Comparison of ENCODE assay signal across 9 cellular contexts in genomic region chr5:6583049-6583880, GRCh38. TPM values are rescaled to one million over a fixed set of nuclear protein-coding genes. Genes with fewer than 3 reads are reported as not detected.
DNase-seq lines count a peak whose midpoint lies in the region; ATAC-seq, FAIRE-seq and TF ChIP-seq lines count a peak whose summit lies in the region.
"Had no signal": no experiment of that assay in that cellular context is flagged by ENCODE, and none has a peak within 500 bp of the region (broad histone marks: within the 10 kb centered on the region; RNA-seq: fewer than 3 reads in every experiment).

No MANE protein-coding gene starts in this region.

- H3K4me1 ChIP-seq in HUES48 (ENCODE audit: control insufficient read depth, insufficient read depth, low read length) = peaks cover 11% of the 10 kb centered on the region
- H3K4me1 ChIP-seq in GM12878 (ENCODE audit: control insufficient read depth, insufficient read depth, low read length) = no peaks in the 10 kb centered on the region
- H3K4me1 ChIP-seq: SJSA1 had no signal

- RAD21 ChIA-PET in GM12878 (lab: Charles Lee; ENCODE audit: unreplicated experiment) = no interaction called here

- peaks cover 0 to 3% of the 10 kb centered on the region in 2 donors for H3K36me3 Mint-ChIP-seq in stimulated activated naive B cell treated with anti-CD40 and anti-IgM and Interleukin-4, amounts not matched to agents 10 μg/mL and 1 μg/mL and 100 μg/mL, for 72 hours
- H3K36me3 Mint-ChIP-seq in activated T-helper 2 cell treated with anti-CD3 and anti-CD28 coated beads, Interferon-gamma antibody, Interleukin-2, Interleukin-4, amounts not matched to agents 10 μg/mL and 5 μg/mL and 100 μg/mL, durations not matched to agents 14 hours and 24 hours and 36 hours (ENCODE audit: low read depth) = no peaks in the 10 kb centered on the region

- H3K27me3 ChIP-seq in HUES48 (ENCODE audit: control insufficient read depth, insufficient read depth, low read length) (peaks cover 37% of the 10 kb centered on the region), GM12878 (replicated peaks in 1 of 2; ENCODE audit: control insufficient read depth in 2 of 2, insufficient read depth in 2 of 2, low read length in 1 of 2) (peaks cover 3 to 4% of the 10 kb centered on the region in 2 experiments; a peak in 3 of 4 replicates)

- no peaks in the 10 kb centered on the region for H3K79me2 ChIP-seq in GM12878 (ENCODE audit: control insufficient read depth, insufficient read depth, low read length)

- H4K20me1 ChIP-seq in GM12878 (ENCODE audit: control insufficient read depth, insufficient read depth) = no peaks in the 10 kb centered on the region

- no peak overlapping the region for H3K27ac Mint-ChIP-seq in stimulated activated naive B cell treated with anti-CD40 and anti-IgM and Interleukin-4, amounts not matched to agents 10 μg/mL and 1 μg/mL and 100 μg/mL, for 72 hours
- H3K27ac Mint-ChIP-seq in activated T-helper 2 cell treated with anti-CD3 and anti-CD28 coated beads, Interferon-gamma antibody, Interleukin-2, Interleukin-4, amounts not matched to agents 10 μg/mL and 5 μg/mL and 100 μg/mL, durations not matched to agents 14 hours and 24 hours and 36 hours = no peak overlapping the region

- H3K27ac ChIP-seq in HUES48 (ENCODE audit: low read depth, low read length) (no peak overlapping the region), GM12878 (ENCODE audit: control insufficient read depth, insufficient read depth) (no peak overlapping the region)
- H3K27ac ChIP-seq: SJSA1 had no signal

- POLR2A ChIA-PET in GM12878 (lab: Charles Lee) = no interaction called here

- no peak for FAIRE-seq in GM12878 (lab: Jason Lieb, UNC)

- H3K4me1 Mint-ChIP-seq in stimulated activated naive B cell treated with anti-CD40 and anti-IgM and Interleukin-4, amounts not matched to agents 10 μg/mL and 1 μg/mL and 100 μg/mL, for 72 hours = peaks cover 5 to 6% of the 10 kb centered on the region in 2 donors
- no peaks in the 10 kb centered on the region for H3K4me1 Mint-ChIP-seq in activated T-helper 2 cell treated with anti-CD3 and anti-CD28 coated beads, Interferon-gamma antibody, Interleukin-2, Interleukin-4, amounts not matched to agents 10 μg/mL and 5 μg/mL and 100 μg/mL, durations not matched to agents 14 hours and 24 hours and 36 hours (ENCODE audit: low read depth)

- peaks cover 45 to 79% of the 10 kb centered on the region in 2 donors for H3K27me3 Mint-ChIP-seq in stimulated activated naive B cell treated with anti-CD40 and anti-IgM and Interleukin-4, amounts not matched to agents 10 μg/mL and 1 μg/mL and 100 μg/mL, for 72 hours
- H3K27me3 Mint-ChIP-seq in activated T-helper 2 cell treated with anti-CD3 and anti-CD28 coated beads, Interferon-gamma antibody, Interleukin-2, Interleukin-4, amounts not matched to agents 10 μg/mL and 5 μg/mL and 100 μg/mL, durations not matched to agents 14 hours and 24 hours and 36 hours (ENCODE audit: low read depth) = peaks cover 54% of the 10 kb centered on the region

- no peak for DNase-seq in GM12864 (ENCODE audit: low read depth)
- DNase-seq in GM12878 (ENCODE audit: low read depth, low spot score) = no peak
- DNase-seq in iPS-NIHi7 (ENCODE audit: extremely low spot score) = peak; percentile 85
- DNase-seq in stimulated activated naive B cell treated with anti-CD40 and anti-IgM and Interleukin-4, amounts not matched to agents 10 μg/mL and 1 μg/mL and 100 μg/mL, for 72 hours = no peak
- DNase-seq in activated T-helper 2 cell treated with anti-CD3 and anti-CD28 coated beads, Interferon-gamma antibody, Interleukin-2, Interleukin-4, amounts not matched to agents 10 μg/mL and 5 μg/mL and 100 μg/mL, durations not matched to agents 14 hours and 24 hours and 36 hours (ENCODE audit: low spot score) = no peak
- DNase-seq in T-helper 9 cell = no peak

- intact Hi-C loops in GM12878 (cut with micrococcal nuclease; ENCODE audit: unreplicated experiment) = loop anchor here (10.0 kb wide), 1 partner anchor 252 kb away; no protein-coding TSS in a partner anchor
- intact Hi-C loops in activated T-helper 2 cell treated with anti-CD3 and anti-CD28 coated beads, Interferon-gamma antibody, Interleukin-2, Interleukin-4, amounts not matched to agents 10 μg/mL and 5 μg/mL and 100 μg/mL, durations not matched to agents 14 hours and 24 hours and 36 hours (cut with micrococcal nuclease) = no loop called here

- TF ChIP-seq EP300 in GM12878 (IDR thresholded peaks at IDR 0.05; ENCODE audit: borderline replicate concordance in 1 of 2, control insufficient read depth in 1 of 2, low read depth in 2 of 2, low read length in 2 of 2) = no peak

- no peak for TF ChIP-seq POLR2A in GM12878 (IDR thresholded peaks at IDR 0.05; ENCODE audit: low read depth, low read length)

- peak; percentile 20 for TF ChIP-seq CTCF in GM12864 (IDR thresholded peaks at IDR 0.05; ENCODE audit: low read depth, low read length, missing control alignments)
- TF ChIP-seq CTCF in GM12878 (IDR thresholded peaks at IDR 0.05 in 2 of 3, conservative IDR thresholded peaks at IDR 0.05 in 1 of 3; ENCODE audit: control insufficient read depth in 2 of 3, extremely low read depth in 1 of 3, insufficient read depth in 1 of 3, low read depth in 3 of 3, low read length in 3 of 3) = 0 out of 6 replicates have a peak, but pooled peaks of 2 of the 3 experiments have one; percentile 6 to 10

- H3K9me3 ChIP-seq in HUES48 (ENCODE audit: control insufficient read depth, insufficient read depth, low read length) (no peaks in the 10 kb centered on the region), GM12878 (replicated peaks; ENCODE audit: control insufficient read depth, insufficient read depth, low read length) (no peaks in the 10 kb centered on the region; the same call in 2 of the 3 replicates)
- H3K9me3 ChIP-seq: SJSA1 had no signal

- H3K4me2 ChIP-seq in GM12878 (ENCODE audit: control insufficient read depth, insufficient read depth) = peak overlapping the region; percentile 48; the same call in 1 of the 2 replicates

- H3K9ac ChIP-seq in HUES48 (ENCODE audit: low read depth, low read length) = no peak overlapping the region
- no peak overlapping the region for H3K9ac ChIP-seq in GM12878 (ENCODE audit: control insufficient read depth, insufficient read depth, low read length)

- H3K9me3 Mint-ChIP-seq in stimulated activated naive B cell treated with anti-CD40 and anti-IgM and Interleukin-4, amounts not matched to agents 10 μg/mL and 1 μg/mL and 100 μg/mL, for 72 hours = peaks cover 0 to 3% of the 10 kb centered on the region in 2 donors
- H3K9me3 Mint-ChIP-seq in activated T-helper 2 cell treated with anti-CD3 and anti-CD28 coated beads, Interferon-gamma antibody, Interleukin-2, Interleukin-4, amounts not matched to agents 10 μg/mL and 5 μg/mL and 100 μg/mL, durations not matched to agents 14 hours and 24 hours and 36 hours = no peaks in the 10 kb centered on the region

- H3K4me3 ChIP-seq in GM12864 (ENCODE audit: low read depth, low read length) (no peak overlapping the region), HUES48 (ENCODE audit: low read depth, low read length) (peak overlapping the region; percentile 65), GM12878 (no peak overlapping the region)
- H3K4me3 ChIP-seq: SJSA1 had no signal

- ATAC-seq in GM12878 = peak; percentile 79
- ATAC-seq in stimulated activated naive B cell treated with anti-CD40 and anti-IgM and Interleukin-4, amounts not matched to agents 10 μg/mL and 1 μg/mL and 100 μg/mL, for 72 hours (replicated peaks) = peak; percentile 73 to 75
- ATAC-seq in GM18502 (IDR thresholded peaks at IDR 0.05; ENCODE audit: poor library complexity, unreplicated experiment) = no peak

- 32% methylated on average over 58 of the region's 85 CpGs for WGBS in GM12878 (ENCODE audit: insufficient coverage, insufficient replicate concordance, low lambda C conversion rate, missing lambda C conversion rate)

- in situ Hi-C loops in GM12878 (cut with MboI) = loop anchor here (25.0 kb wide), 1 partner anchor 1096 kb away; no protein-coding TSS in a partner anchor

- BruUV-seq in GM12878 (replicated peaks; lab: Mats Ljungman, UMichigan) = no TSS peak

- SMC1A ChIA-PET in GM12878 (lab: Charles Lee; ENCODE audit: uncharacterized antibody, unreplicated experiment) = no interaction called here

- peak; percentile 32 for TF ChIP-seq RAD21 in GM12878 (IDR thresholded peaks at IDR 0.05; ENCODE audit: insufficient read depth, low read depth, low read length)

- H2AFZ ChIP-seq in GM12878 (ENCODE audit: control insufficient read depth, low read depth, low read length) = no peak overlapping the region

- CTCF ChIA-PET in GM12878 (lab: Yijun Ruan, JAX) = no interaction called here

- H3K36me3 ChIP-seq in HUES48 (ENCODE audit: control insufficient read depth, insufficient read depth, low read length) = no peaks in the 10 kb centered on the region
- H3K36me3 ChIP-seq in GM12878 (ENCODE audit: control insufficient read depth in 2 of 2, insufficient read depth in 2 of 2, low read length in 1 of 2) = no peaks in the 10 kb centered on the region
- H3K36me3 ChIP-seq: SJSA1 had no signal

- peak overlapping the region; percentile 55 to 60 for H3K4me3 Mint-ChIP-seq in stimulated activated naive B cell treated with anti-CD40 and anti-IgM and Interleukin-4, amounts not matched to agents 10 μg/mL and 1 μg/mL and 100 μg/mL, for 72 hours
- H3K4me3 Mint-ChIP-seq in activated T-helper 2 cell treated with anti-CD3 and anti-CD28 coated beads, Interferon-gamma antibody, Interleukin-2, Interleukin-4, amounts not matched to agents 10 μg/mL and 5 μg/mL and 100 μg/mL, durations not matched to agents 14 hours and 24 hours and 36 hours (ENCODE audit: low read depth) = no peak overlapping the region

RNA-seq across cellular contexts. Expression of gene NSUN2, which starts 49.6 kb away (rescaled TPM):
- 162 and 165 TPM in 2 replicates for total RNA-seq in GM12878 (2013; cell fraction: nucleolus; rRNA removed)
- total RNA-seq in GM12878 (2014; rRNA removed) (83.2 and 84.7 TPM in 2 replicates), GM12878 (2014; rRNA removed; fragmentation: Illumina TruSeq; extraction: Trizol) (77.2 and 83.0 TPM in 2 replicates), GM12878 (2021) (80.2 and 90.9 TPM in 2 replicates)
- polyA plus RNA-seq in GM12878 (2011; ENCODE audit: low read depth) = 43.8 TPM
- polyA plus RNA-seq in GM12878 (2011; rRNA removed) (89.9 and 94.7 TPM in 2 replicates), GM12878 (2014; fragmentation: Illumina TruSeq; extraction: Trizol) (91.1 and 99.8 TPM in 2 replicates), GM12878 (2014; fragmentation: Nextera tagmentation; extraction: Ambion mirVana) (10 to 100 TPM in 1 of 2 experiments, 1 to 10 TPM in 1; 8.0 to 10.8 TPM), GM12878 (2014; rRNA removed) (91.2 and 97.9 TPM in 2 replicates), GM12878 (2016; fragmentation: Nextera tagmentation; extraction: Ambion mirVana) (100 to 1,000 TPM; 104 to 112 TPM)
- 71.1 and 76.2 TPM in 2 replicates for polyA plus RNA-seq in GM12878 (2011; cell fraction: cytosol; rRNA removed)
- 169 and 184 TPM in 2 replicates for polyA plus RNA-seq in GM12878 (2011; cell fraction: nucleus; rRNA removed)
- polyA plus RNA-seq in GM12878 (2012) = 58.5 and 58.7 TPM in 2 replicates
- polyA minus RNA-seq in GM12878 (2011; rRNA and poly(A)+ RNA removed) = 60.2 and 64.4 TPM in 2 replicates
- 23.5 and 32.2 TPM in 2 replicates for polyA minus RNA-seq in GM12878 (2011; cell fraction: cytosol; rRNA and poly(A)+ RNA removed)
- polyA minus RNA-seq in GM12878 (2011; cell fraction: nucleus; rRNA and poly(A)+ RNA removed) = 50.4 and 83.9 TPM in 2 replicates
- 124 and 125 TPM in 2 replicates for total RNA-seq in activated T-helper 2 cell treated with anti-CD3 and anti-CD28 coated beads, Interferon-gamma antibody, Interleukin-2, Interleukin-4, amounts not matched to agents 10 μg/mL and 5 μg/mL and 100 μg/mL, durations not matched to agents 14 hours and 24 hours and 36 hours

RNA-seq across cellular contexts. Expression of gene SRD5A1, which starts 50.0 kb away (rescaled TPM):
- total RNA-seq in GM12878 (2013; cell fraction: nucleolus; rRNA removed) = 20.1 and 28.6 TPM in 2 replicates
- total RNA-seq in GM12878 (2014; rRNA removed) (7.5 and 11.7 TPM in 2 replicates), GM12878 (2014; rRNA removed; fragmentation: Illumina TruSeq; extraction: Trizol) (4.7 and 4.9 TPM in 2 replicates), GM12878 (2021) (13.9 and 20.1 TPM in 2 replicates)
- 2.0 TPM for polyA plus RNA-seq in GM12878 (2011; ENCODE audit: low read depth)
- polyA plus RNA-seq in GM12878 (2011; rRNA removed) (12.6 and 12.9 TPM in 2 replicates), GM12878 (2014; fragmentation: Illumina TruSeq; extraction: Trizol) (5.3 and 8.1 TPM in 2 replicates), GM12878 (2014; fragmentation: Nextera tagmentation; extraction: Ambion mirVana) (1 to 10 TPM in 1 of 2 experiments, under 1 TPM in 1; 0.76 to 2.0 TPM), GM12878 (2014; rRNA removed) (17.0 and 17.9 TPM in 2 replicates), GM12878 (2016; fragmentation: Nextera tagmentation; extraction: Ambion mirVana) (10 to 100 TPM; 15.0 to 16.5 TPM)
- 8.7 and 12.2 TPM in 2 replicates for polyA plus RNA-seq in GM12878 (2011; cell fraction: cytosol; rRNA removed)
- 11.4 and 15.5 TPM in 2 replicates for polyA plus RNA-seq in GM12878 (2011; cell fraction: nucleus; rRNA removed)
- 5.6 and 8.6 TPM in 2 replicates for polyA plus RNA-seq in GM12878 (2012)
- polyA minus RNA-seq in GM12878 (2011; rRNA and poly(A)+ RNA removed) = 4.0 and 8.2 TPM in 2 replicates
- polyA minus RNA-seq in GM12878 (2011; cell fraction: cytosol; rRNA and poly(A)+ RNA removed) = 5.4 and 6.4 TPM in 2 replicates
- polyA minus RNA-seq in GM12878 (2011; cell fraction: nucleus; rRNA and poly(A)+ RNA removed) = 5.0 and 7.1 TPM in 2 replicates
- total RNA-seq in activated T-helper 2 cell treated with anti-CD3 and anti-CD28 coated beads, Interferon-gamma antibody, Interleukin-2, Interleukin-4, amounts not matched to agents 10 μg/mL and 5 μg/mL and 100 μg/mL, durations not matched to agents 14 hours and 24 hours and 36 hours = 15.3 and 16.0 TPM in 2 replicates
